1 cellular context compared by ENCODE assay signal in the genomic region with DNA sequence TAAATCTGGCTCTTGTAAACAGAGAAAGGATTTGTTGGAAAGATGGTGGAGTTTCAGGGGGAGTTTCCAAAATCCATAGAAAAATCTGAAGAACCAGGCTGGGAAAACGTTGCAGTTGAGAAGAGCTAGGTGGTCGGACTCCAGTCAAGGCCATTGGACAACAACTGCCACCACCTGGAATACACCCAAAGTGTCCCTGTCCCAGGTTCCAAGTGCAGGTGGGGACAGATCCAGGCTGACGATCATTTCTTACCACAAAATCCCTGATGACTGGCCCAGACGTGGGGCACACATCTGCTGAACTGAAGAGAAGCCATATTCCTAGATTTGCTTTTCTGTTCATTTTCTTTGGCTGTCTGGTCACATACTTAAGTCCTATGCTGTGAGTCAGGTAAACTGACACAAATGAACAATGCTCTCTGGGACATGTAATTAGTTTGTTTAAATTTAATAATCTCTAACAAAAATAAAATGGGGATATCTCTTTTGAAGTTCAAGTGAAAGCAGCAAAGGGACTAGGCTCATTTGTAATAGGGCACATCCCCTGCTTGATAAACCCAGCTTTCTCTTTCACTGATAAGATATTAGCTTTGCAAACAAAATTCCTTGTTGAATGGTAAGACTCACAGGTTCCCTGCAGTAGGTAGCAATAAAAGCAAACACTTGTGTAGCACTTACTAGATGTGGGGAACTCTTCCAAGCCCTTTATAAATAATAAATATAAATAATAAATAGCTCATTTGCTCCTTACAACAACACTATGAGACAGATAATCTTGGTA.
TF ChIP-seq lines count a peak whose summit lies in the region.

No MANE protein-coding gene starts in this region.

TF ChIP-seq in IMR-90, 13 proteins besides CTCF, POLR2A, EP300 and RAD21:
- TF ChIP-seq NFE2L2 (IDR thresholded peaks at IDR 0.05; ENCODE audit: low read depth, low read length) (no peak), FOS (IDR thresholded peaks at IDR 0.05; ENCODE audit: low read depth, low read length) (no peak), BHLHE40 (IDR thresholded peaks at IDR 0.05; ENCODE audit: low read depth, low read length) (no peak), SMC3 (IDR thresholded peaks at IDR 0.05; ENCODE audit: low read depth, low read length) (no peak), RCOR1 (IDR thresholded peaks at IDR 0.05; ENCODE audit: insufficient replicate concordance, low read length) (no peak), RFX5 (IDR thresholded peaks at IDR 0.05; ENCODE audit: low read depth, low read length) (no peak), CHD1 (IDR thresholded peaks at IDR 0.05; ENCODE audit: low read depth, low read length) (no peak), CEBPB (IDR thresholded peaks at IDR 0.05; ENCODE audit: low read depth, low read length) (no peak)
- TF ChIP-seq, protein P1, sequence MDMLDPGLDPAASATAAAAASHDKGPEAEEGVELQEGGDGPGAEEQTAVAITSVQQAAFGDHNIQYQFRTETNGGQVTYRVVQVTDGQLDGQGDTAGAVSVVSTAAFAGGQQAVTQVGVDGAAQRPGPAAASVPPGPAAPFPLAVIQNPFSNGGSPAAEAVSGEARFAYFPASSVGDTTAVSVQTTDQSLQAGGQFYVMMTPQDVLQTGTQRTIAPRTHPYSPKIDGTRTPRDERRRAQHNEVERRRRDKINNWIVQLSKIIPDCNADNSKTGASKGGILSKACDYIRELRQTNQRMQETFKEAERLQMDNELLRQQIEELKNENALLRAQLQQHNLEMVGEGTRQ (IDR thresholded peaks at IDR 0.05; ENCODE audit: low read depth, low read length), result no peak
- TF ChIP-seq, protein P2, sequence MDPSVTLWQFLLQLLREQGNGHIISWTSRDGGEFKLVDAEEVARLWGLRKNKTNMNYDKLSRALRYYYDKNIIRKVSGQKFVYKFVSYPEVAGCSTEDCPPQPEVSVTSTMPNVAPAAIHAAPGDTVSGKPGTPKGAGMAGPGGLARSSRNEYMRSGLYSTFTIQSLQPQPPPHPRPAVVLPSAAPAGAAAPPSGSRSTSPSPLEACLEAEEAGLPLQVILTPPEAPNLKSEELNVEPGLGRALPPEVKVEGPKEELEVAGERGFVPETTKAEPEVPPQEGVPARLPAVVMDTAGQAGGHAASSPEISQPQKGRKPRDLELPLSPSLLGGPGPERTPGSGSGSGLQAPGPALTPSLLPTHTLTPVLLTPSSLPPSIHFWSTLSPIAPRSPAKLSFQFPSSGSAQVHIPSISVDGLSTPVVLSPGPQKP (IDR thresholded peaks at IDR 0.05; ENCODE audit: borderline replicate concordance, low read depth, low read length), result no peak
TF ChIP-seq in IMR-90: peak in this region for 0.
